Comparison of ENCODE assay signal across 21 cellular contexts in the genomic region with DNA sequence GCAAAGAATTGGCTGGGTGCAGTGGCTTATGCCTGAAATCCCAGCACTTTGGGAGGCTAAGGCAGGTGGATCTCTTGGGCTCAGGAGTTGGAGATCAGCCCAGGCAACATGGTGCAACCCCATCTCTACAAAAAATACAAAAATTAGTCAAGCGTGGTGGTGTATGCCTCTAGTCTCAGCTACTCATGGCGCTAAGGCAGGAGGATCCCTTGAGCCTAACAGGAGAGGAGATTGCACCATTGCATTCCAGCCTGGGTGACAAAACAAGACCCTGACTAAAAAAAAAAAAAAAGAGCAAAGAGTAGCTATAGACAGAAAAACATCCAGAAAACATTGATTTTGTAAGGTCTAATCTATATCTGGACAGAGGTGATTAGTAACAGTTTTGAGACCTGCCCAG. TPM values are rescaled to one million over a fixed set of nuclear protein-coding genes. Genes with fewer than 3 reads are reported as not detected.
A peak's percentile ranks its signal among the peaks of the same experiment; 100 is the strongest.
DNase-seq lines count a peak whose midpoint lies in the region; ATAC-seq and TF ChIP-seq lines count a peak whose summit lies in the region.
"Had no signal": no experiment of that assay in that cellular context is flagged by ENCODE, and none has a peak within 500 bp of the region (broad histone marks: within the 10 kb centered on the region; RNA-seq: fewer than 3 reads in every experiment).

No MANE protein-coding gene starts in this region.

- no peaks in the 10 kb centered on the region for H3K79me2 ChIP-seq in trophoblast cell (ENCODE audit: control insufficient read depth, insufficient read depth, low read length, poor library complexity)

- H3K18ac ChIP-seq in trophoblast cell (ENCODE audit: low read length) = no peak overlapping the region

- no peak overlapping the region for H2AFZ ChIP-seq in trophoblast cell (ENCODE audit: insufficient read depth, low read length, poor library complexity)

- DNase-seq in MCF 10A (ENCODE audit: unreplicated experiment) (peak; percentile 50), breast epithelium (ENCODE audit: low spot score in 2 of 2) (no peak), kidney tubule cell (ENCODE audit: low spot score) (peak; percentile 42), trophoblast cell (peak; percentile 86 to 93), NCI-H226 (no peak), dermis blood vessel endothelial cell (no peak)
- DNase-seq: AML-193; Caco-2; CD4-positive, alpha-beta T cell; DMS153; DMS79; GDM1; GOT3; H7; HFFc6 had no signal

- BruUV-seq in MCF 10A (replicated peaks; lab: Mats Ljungman, UMichigan) = no TSS peak

- ATAC-seq in GM21619 (IDR thresholded peaks at IDR 0.05; ENCODE audit: unreplicated experiment) = no peak
- no peak for ATAC-seq in HG03571 (IDR thresholded peaks at IDR 0.05; ENCODE audit: unreplicated experiment)
- ATAC-seq: A549, HCT116 had no signal

- POLR2A ChIA-PET in MCF 10A (lab: Yijun Ruan, JAX) = interaction anchor here (1.0 to 1.1 kb wide), 2 partner anchors 9 kb away, joined by 3 read pairs; no protein-coding TSS in a partner anchor

- H3K4me1 ChIP-seq in breast epithelium = no peaks in the 10 kb centered on the region
- no peaks in the 10 kb centered on the region for H3K4me1 ChIP-seq in trophoblast cell (ENCODE audit: control insufficient read depth in 1 of 2, insufficient read depth in 2 of 2, low read length in 2 of 2)

- H3K4me3 ChIP-seq in breast epithelium (no peak overlapping the region), trophoblast cell (ENCODE audit: low read depth, low read length) (no peak overlapping the region)
- H3K4me3 ChIP-seq: A549 had no signal

- no peak overlapping the region for H2BK12ac ChIP-seq in trophoblast cell (ENCODE audit: low read length)

- H2BK5ac ChIP-seq in trophoblast cell (ENCODE audit: low read depth, low read length, poor library complexity) = no peak overlapping the region

- H3K4me1 Mint-ChIP-seq in MCF 10A (ENCODE audit: insufficient read depth, unreplicated experiment) = peaks cover 25% of the 10 kb centered on the region

- no peak overlapping the region for H2AK5ac ChIP-seq in trophoblast cell (ENCODE audit: low read length)

- H3K27me3 Mint-ChIP-seq in MCF 10A (ENCODE audit: insufficient read depth, unreplicated experiment) = no peaks in the 10 kb centered on the region
- H3K27me3 Mint-ChIP-seq: CD4-positive, alpha-beta T cell had no signal

- no peak overlapping the region for H3K27ac ChIP-seq in breast epithelium
- no peak overlapping the region for H3K27ac ChIP-seq in trophoblast cell (ENCODE audit: low read depth, low read length)
- H3K27ac ChIP-seq: 22Rv1, A549, C4-2B had no signal

- H3K23ac ChIP-seq in trophoblast cell (ENCODE audit: low read length) = no peak overlapping the region

- H4K91ac ChIP-seq in trophoblast cell (ENCODE audit: low read depth, low read length) = no peak overlapping the region

- no peak for TF ChIP-seq POLR2A in breast epithelium (IDR thresholded peaks at IDR 0.05)

- no peak overlapping the region for H4K8ac ChIP-seq in trophoblast cell (ENCODE audit: low read depth, low read length)

- H3K4me3 Mint-ChIP-seq in MCF 10A (ENCODE audit: unreplicated experiment) = no peak overlapping the region
- H3K4me3 Mint-ChIP-seq: CD4-positive, alpha-beta T cell; HFFc6 had no signal

- CTCF ChIA-PET in MCF 10A (lab: Yijun Ruan, JAX) = no interaction called here

- no peak overlapping the region for H3K9ac ChIP-seq in trophoblast cell (ENCODE audit: low read length)

- no peaks in the 10 kb centered on the region for H3K9me3 ChIP-seq in breast epithelium
- no peaks in the 10 kb centered on the region for H3K9me3 ChIP-seq in trophoblast cell (ENCODE audit: insufficient read depth, low read depth, low read length)
- H3K9me3 ChIP-seq: A549, Caco-2 had no signal

- no peak overlapping the region for H3K27ac Mint-ChIP-seq in MCF 10A (ENCODE audit: low read depth, unreplicated experiment)
- H3K27ac Mint-ChIP-seq: CD4-positive, alpha-beta T cell; HFFc6 had no signal

- TF ChIP-seq CTCF in MCF 10A (IDR thresholded peaks at IDR 0.05; ENCODE audit: unreplicated experiment) (no peak), breast epithelium (IDR thresholded peaks at IDR 0.05) (no peak)

- H3K36me3 Mint-ChIP-seq in MCF 10A (ENCODE audit: insufficient read depth, unreplicated experiment) = peaks cover 17% of the 10 kb centered on the region

- no peak overlapping the region for H3K4me2 ChIP-seq in trophoblast cell (ENCODE audit: low read length)
- H3K4me2 ChIP-seq: A549 had no signal

- no peaks in the 10 kb centered on the region for H3K79me1 ChIP-seq in trophoblast cell (ENCODE audit: low read length)

- no peak overlapping the region for H2BK120ac ChIP-seq in trophoblast cell (ENCODE audit: insufficient read depth, low read length, poor library complexity)

- H3K36me3 ChIP-seq in breast epithelium = no peaks in the 10 kb centered on the region
- no peaks in the 10 kb centered on the region for H3K36me3 ChIP-seq in trophoblast cell (ENCODE audit: control insufficient read depth in 1 of 2, insufficient read depth in 2 of 2, low read length in 2 of 2)

- H3K4ac ChIP-seq in trophoblast cell (ENCODE audit: low read depth, low read length) = no peak overlapping the region

- no peak overlapping the region for H4K12ac ChIP-seq in trophoblast cell (ENCODE audit: low read depth, low read length)

- no peak overlapping the region for H3K14ac ChIP-seq in trophoblast cell (ENCODE audit: low read length)

- no CpG with 5 or more reads among the region's 2 CpGs for WGBS in trophoblast cell (ENCODE audit: extremely low coverage, insufficient coverage, insufficient read length)

- H3K27me3 ChIP-seq in breast epithelium = no peaks in the 10 kb centered on the region
- no peaks in the 10 kb centered on the region for H3K27me3 ChIP-seq in trophoblast cell (ENCODE audit: insufficient read depth, low read length)

- intact Hi-C loops in MCF 10A (cut with micrococcal nuclease) (no loop called here), breast epithelium (cut with DNase I; ENCODE audit: low total_unique reads) (no loop called here)

- H3K9me3 Mint-ChIP-seq in MCF 10A (ENCODE audit: unreplicated experiment) = peaks cover 9% of the 10 kb centered on the region
- H3K9me3 Mint-ChIP-seq: CD4-positive, alpha-beta T cell had no signal

RNA-seq across cellular contexts. Expression of gene KIF21A, which starts 25.0 kb away (rescaled TPM):
- total RNA-seq in MCF 10A (2022) = 44.1 and 53.8 TPM in 2 replicates
- 10 to 100 TPM; 10.2 to 23.7 (median 11.7) TPM for total RNA-seq in breast epithelium
- polyA plus RNA-seq in trophoblast cell (2013) = 74.5 and 78.6 TPM in 2 replicates
- total RNA-seq in dermis blood vessel endothelial cell = 8.3 and 13.6 TPM in 2 replicates

Comparison
In these comparisons a context has a peak if more than half of its experiments do, and no peak if none do; other contexts are left out.
1. DNase-seq: peak in MCF 10A (single experiment), kidney tubule cell (single experiment) and trophoblast cell (2 of 2); none in breast epithelium (0 of 2), NCI-H226 (single experiment) and dermis blood vessel endothelial cell (single experiment).